8 cellular contexts compared by ENCODE assay signal in genomic region chr19:13152854-13153626, GRCh38. TPM values are rescaled to one million over a fixed set of nuclear protein-coding genes. Genes with fewer than 3 reads are reported as not detected.
A peak's percentile ranks its signal among the peaks of the same experiment; 100 is the strongest.
DNase-seq lines count a peak whose midpoint lies in the region; ATAC-seq and TF ChIP-seq lines count a peak whose summit lies in the region.

No MANE protein-coding gene starts in this region.

- peak; percentile 100 for TF ChIP-seq POLR2A in right lobe of liver (IDR thresholded peaks at IDR 0.05)

- H3K9me3 ChIP-seq in right lobe of liver = no peaks in the 10 kb centered on the region

- ATAC-seq in GM18909 (IDR thresholded peaks at IDR 0.05; ENCODE audit: poor library complexity, unreplicated experiment) = peak; percentile 37
- peak; percentile 31 to 48 (median 40) for ATAC-seq in right lobe of liver

- TF ChIP-seq CTCF in AG04449 (IDR thresholded peaks at IDR 0.05; ENCODE audit: insufficient read depth, low read length, missing control alignments) (peak; percentile 22), right lobe of liver (IDR thresholded peaks at IDR 0.05) (peak in 2 of 4 donors; percentile 23 to 24)

- H3K9me3 Mint-ChIP-seq in activated CD4-positive, alpha-beta memory T cell treated with anti-CD3 and anti-CD28 coated beads for 36 hours = no peaks in the 10 kb centered on the region

- H3K4me3 Mint-ChIP-seq in activated CD4-positive, alpha-beta memory T cell treated with anti-CD3 and anti-CD28 coated beads for 36 hours = peak overlapping the region; percentile 99

- POLR2A ChIA-PET in AG04449 (lab: Yijun Ruan, JAX) = interaction anchor here (0.6 to 2.2 kb wide), 17 partner anchors 11 to 364 kb away, joined by 3 to 32 read pairs (median 3); partner anchors contain the start of genes FARSA and NACC1
- POLR2A ChIA-PET in activated CD4-positive, alpha-beta memory T cell treated with anti-CD3 and anti-CD28 coated beads for 36 hours (lab: Charles Lee) = interaction anchor here (0.5 to 6.5 kb wide), 21 partner anchors 10 to 858 kb away, joined by 3 to 167 read pairs (median 4); partner anchors contain the start of genes JUNB, NACC1 and TRMT1

- intact Hi-C loops in activated CD4-positive, alpha-beta memory T cell treated with anti-CD3 and anti-CD28 coated beads for 36 hours (cut with micrococcal nuclease) = loop anchor here (1.0 to 5.0 kb wide), 3 partner anchors 53 to 361 kb away; partner anchors contain the start of genes CALR and JUNB
- intact Hi-C loops in right lobe of liver (cut with DNase I) = no loop called here

- H3K27ac ChIP-seq in right lobe of liver = peak overlapping the region; percentile 96 to 99 (median 99)

- no peaks in the 10 kb centered on the region for H3K27me3 ChIP-seq in right lobe of liver

- peaks cover 0 to 22% (median 8%) of the 10 kb centered on the region in 4 donors for H3K4me1 ChIP-seq in right lobe of liver

- 0% methylated on average over 30 of the region's 74 CpGs for WGBS in right lobe of liver (ENCODE audit: insufficient coverage, low coverage, low lambda C conversion rate, missing lambda C conversion rate)

- peaks cover 36% of the 10 kb centered on the region for H3K36me3 Mint-ChIP-seq in activated CD4-positive, alpha-beta memory T cell treated with anti-CD3 and anti-CD28 coated beads for 36 hours

- no peak for DNase-seq in AG04449 (ENCODE audit: low read depth, low spot score)
- peak; percentile 73 for DNase-seq in HPDE6-E6E7 (ENCODE audit: extremely low spot score)
- DNase-seq in NCI-H82 treated with DMSO at 0.1 percent for 48 hours (lab: John Stamatoyannopoulos, UW; ENCODE audit: unreplicated experiment) = peak; percentile 92
- peak; percentile 97 for DNase-seq in activated CD4-positive, alpha-beta memory T cell treated with anti-CD3 and anti-CD28 coated beads for 36 hours
- peak; percentile 90 to 94 for DNase-seq in dermis microvascular lymphatic vessel endothelial cell (ENCODE audit: low read depth in 2 of 2)
- DNase-seq in right lobe of liver = peak; percentile 95 to 98 (median 97)
- peak; percentile 98 for DNase-seq in stimulated activated CD4-positive, alpha-beta T cell treated with anti-CD3 and anti-CD28 coated beads, Interleukin-4, amount 100 ng/mL, for 24 hours

- H3K36me3 ChIP-seq in right lobe of liver = no peaks in the 10 kb centered on the region

- CTCF ChIA-PET in AG04449 (lab: Yijun Ruan, JAX) = interaction anchor here (0.6 to 1.8 kb wide), 7 partner anchors 10 to 188 kb away, joined by 3 to 9 read pairs (median 5); no protein-coding TSS in a partner anchor
- CTCF ChIA-PET in activated CD4-positive, alpha-beta memory T cell treated with anti-CD3 and anti-CD28 coated beads for 36 hours (lab: Charles Lee) = interaction anchor here (0.9 to 1.6 kb wide), 10 partner anchors 11 to 188 kb away, joined by 3 to 10 read pairs (median 5); partner anchors contain the start of gene NACC1

- H3K4me1 Mint-ChIP-seq in activated CD4-positive, alpha-beta memory T cell treated with anti-CD3 and anti-CD28 coated beads for 36 hours (ENCODE audit: low read depth) = peaks cover 40% of the 10 kb centered on the region

- peaks cover 3% of the 10 kb centered on the region for H3K27me3 Mint-ChIP-seq in activated CD4-positive, alpha-beta memory T cell treated with anti-CD3 and anti-CD28 coated beads for 36 hours

- peak overlapping the region; percentile 96 for H3K4me3 ChIP-seq in AG04449 (ENCODE audit: low read depth, low read length)
- peak overlapping the region; percentile 83 to 88 (median 88) for H3K4me3 ChIP-seq in right lobe of liver

- H3K27ac Mint-ChIP-seq in activated CD4-positive, alpha-beta memory T cell treated with anti-CD3 and anti-CD28 coated beads for 36 hours = peak overlapping the region; percentile 97

RNA-seq across cellular contexts. Expression of gene IER2, which starts 2.8 kb away (rescaled TPM):
- 100 to 1,000 TPM; 129 to 137 TPM for total RNA-seq in activated CD4-positive, alpha-beta memory T cell treated with anti-CD3 and anti-CD28 coated beads for 36 hours
- total RNA-seq in dermis microvascular lymphatic vessel endothelial cell (18.6 and 31.1 TPM in 2 replicates), right lobe of liver (10 to 100 TPM; 19.1 to 86.6 (median 23.8) TPM)

RNA-seq across cellular contexts. Expression of gene STX10, which starts 2.9 kb away (rescaled TPM):
- 10 to 100 TPM; 65.5 to 66.3 TPM for total RNA-seq in activated CD4-positive, alpha-beta memory T cell treated with anti-CD3 and anti-CD28 coated beads for 36 hours
- total RNA-seq in dermis microvascular lymphatic vessel endothelial cell (57.1 and 62.4 TPM in 2 replicates), right lobe of liver (10 to 100 TPM; 18.2 to 41.5 (median 23.4) TPM)

RNA-seq across cellular contexts. Expression of gene NACC1, which starts 35.0 kb away (rescaled TPM):
- total RNA-seq in activated CD4-positive, alpha-beta memory T cell treated with anti-CD3 and anti-CD28 coated beads for 36 hours = 10 to 100 TPM; 89.8 to 90.9 TPM
- total RNA-seq in dermis microvascular lymphatic vessel endothelial cell (36.2 and 46.7 TPM in 2 replicates), right lobe of liver (10 to 100 TPM; 19.2 to 30.3 (median 26.4) TPM)

RNA-seq across cellular contexts. Expression of gene TRMT1, which starts 36.5 kb away (rescaled TPM):
- 10 to 100 TPM; 59.2 to 61.3 TPM for total RNA-seq in activated CD4-positive, alpha-beta memory T cell treated with anti-CD3 and anti-CD28 coated beads for 36 hours
- 20.3 and 26.2 TPM in 2 replicates for total RNA-seq in dermis microvascular lymphatic vessel endothelial cell
- 10 to 100 TPM; 15.0 to 20.5 (median 17.2) TPM for total RNA-seq in right lobe of liver

RNA-seq across cellular contexts. Expression of gene LYL1, which starts 50.4 kb away (rescaled TPM):
- 1 to 10 TPM; 5.0 to 5.6 TPM for total RNA-seq in activated CD4-positive, alpha-beta memory T cell treated with anti-CD3 and anti-CD28 coated beads for 36 hours
- 25.4 and 43.5 TPM in 2 replicates for total RNA-seq in dermis microvascular lymphatic vessel endothelial cell
- 1 to 10 TPM; 1.1 to 3.7 (median 2.3) TPM for total RNA-seq in right lobe of liver
